Comparison of ENCODE assay signal across 8 cellular contexts in the genomic region with DNA sequence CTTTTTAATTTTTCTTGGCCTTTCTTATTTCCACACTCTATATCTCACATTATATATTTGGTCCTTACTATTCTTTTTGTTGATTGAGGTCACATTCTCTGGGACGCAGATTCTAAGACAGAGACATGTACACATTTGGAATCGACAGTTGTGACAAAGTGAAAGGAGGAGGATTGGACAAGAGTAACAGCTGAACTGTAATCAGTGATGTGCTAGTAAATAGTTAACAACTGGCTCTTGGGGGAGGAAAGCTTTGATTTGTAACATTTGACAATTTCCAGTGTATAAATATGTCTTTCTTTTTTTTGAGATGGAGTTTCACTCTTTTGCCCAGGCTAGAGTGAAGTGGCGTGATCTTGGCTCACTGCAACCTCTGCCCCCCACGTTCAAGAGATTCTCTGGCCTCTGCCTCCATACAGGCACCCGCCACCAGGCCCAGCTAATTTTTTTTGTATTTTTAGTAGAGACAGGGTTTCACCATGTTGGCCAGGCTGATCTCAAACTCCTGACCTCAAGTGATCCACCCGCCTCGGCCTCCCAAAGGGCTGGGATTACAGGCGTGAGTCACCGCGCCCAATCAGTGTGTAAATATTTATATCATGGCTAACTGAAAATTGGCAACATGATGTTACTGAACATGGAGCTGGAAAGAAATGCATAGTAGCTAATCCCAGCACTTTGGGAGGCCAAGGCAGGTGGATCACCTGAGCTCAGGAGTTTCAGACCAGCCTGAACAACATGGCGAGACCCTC. TPM values are rescaled to one million over a fixed set of nuclear protein-coding genes. Genes with fewer than 3 reads are reported as not detected.
A peak's percentile ranks its signal among the peaks of the same experiment; 100 is the strongest.
DNase-seq lines count a peak whose midpoint lies in the region; ATAC-seq and TF ChIP-seq lines count a peak whose summit lies in the region.
"Not testable (repeated sequence)": the region's sequence is repeated elsewhere in the genome, so short reads cannot be mapped to it uniquely, and the experiment has no call there.

No MANE protein-coding gene starts in this region.

- peak overlapping the region; percentile 97; the same call in 2 of the 3 replicates for H2BK15ac ChIP-seq in IMR-90 (ENCODE audit: low read depth, low read length)

- not testable (repeated sequence) for H3K9me3 Mint-ChIP-seq in osteocyte (ENCODE audit: unreplicated experiment)

- H3K4me3 ChIP-seq in IMR-90 (ENCODE audit: insufficient read depth, low read depth, low read length); SJSA1; brain microvascular endothelial cell (ENCODE audit: low read depth, low read length); vagina: not testable (repeated sequence)

- CTCF ChIA-PET in IMR-90 (lab: Yijun Ruan, JAX) = interaction anchor here (0.6 to 0.8 kb wide), 2 partner anchors 91 to 203 kb away, joined by 3 to 6 read pairs; no protein-coding TSS in a partner anchor

- not testable (repeated sequence) for H3K4me1 ChIP-seq in IMR-90 (ENCODE audit: control insufficient read depth, insufficient read depth, low read length)
- H3K4me1 ChIP-seq in SJSA1 (replicated peaks) = peaks cover 11% of the 10 kb centered on the region
- H3K4me1 ChIP-seq in vagina = peaks cover 17% of the 10 kb centered on the region

- H4K91ac ChIP-seq in IMR-90 (ENCODE audit: insufficient read depth, low read depth, low read length) = peak overlapping the region; percentile 74

- TF ChIP-seq CTCF in IMR-90 (conservative IDR thresholded peaks at IDR 0.05; ENCODE audit: low read depth, low read length); brain microvascular endothelial cell (IDR thresholded peaks at IDR 0.05; ENCODE audit: low read depth, low read length, missing control alignments); osteocyte (IDR thresholded peaks at IDR 0.05); vagina (IDR thresholded peaks at IDR 0.05): not testable (repeated sequence)

- H3K9me3 ChIP-seq in IMR-90 (ENCODE audit: control insufficient read depth, insufficient read depth, low read length); SJSA1 (replicated peaks); vagina: not testable (repeated sequence)

- H3K27ac Mint-ChIP-seq in osteocyte (ENCODE audit: unreplicated experiment) = not testable (repeated sequence)

- H3K4me2 ChIP-seq in IMR-90 (ENCODE audit: low read depth, low read length) = peak overlapping the region; percentile 9; the same call in 1 of the 2 replicates

- H3K36me3 ChIP-seq in IMR-90 (ENCODE audit: control insufficient read depth, insufficient read depth, low read length); SJSA1; brain microvascular endothelial cell (replicated peaks); vagina: not testable (repeated sequence)

- H3K79me1 ChIP-seq in IMR-90 (ENCODE audit: low read depth in 1 of 2, low read length in 2 of 2) = not testable (repeated sequence)

- not testable (repeated sequence) for H3K27me3 ChIP-seq in IMR-90 (ENCODE audit: control insufficient read depth, insufficient read depth, low read length); SJSA1 (replicated peaks); brain microvascular endothelial cell (replicated peaks); vagina

- ATAC-seq in IMR-90 (ENCODE audit: low read depth) = peak; percentile 83

- H3K56ac ChIP-seq in IMR-90 (ENCODE audit: extremely low read depth, insufficient read depth, low read length) = peak overlapping the region; percentile 54; the same call in 1 of the 2 replicates

- peak overlapping the region; percentile 98 for H3K14ac ChIP-seq in IMR-90 (replicated peaks; ENCODE audit: low read depth, low read length)

- H3K36me3 Mint-ChIP-seq in osteocyte (ENCODE audit: unreplicated experiment) = not testable (repeated sequence)

- H3K27ac ChIP-seq in IMR-90 (ENCODE audit: insufficient read depth, low read length) (peak overlapping the region; percentile 93), SJSA1 (peak overlapping the region; percentile 60), brain microvascular endothelial cell (peak overlapping the region; percentile 51), vagina (peak overlapping the region; percentile 37)

- not testable (repeated sequence) for H3K4me1 Mint-ChIP-seq in osteocyte (ENCODE audit: unreplicated experiment)

- peak overlapping the region; percentile 99 for H2AK5ac ChIP-seq in IMR-90 (ENCODE audit: low read depth, low read length)

- not testable (repeated sequence) for H3K27me3 Mint-ChIP-seq in osteocyte (ENCODE audit: unreplicated experiment)

- DNase-seq in EH (ENCODE audit: low read depth) (peak; percentile 62), IMR-90 (peak; percentile 81), SJSA1 (ENCODE audit: low read depth in 1 of 2, low spot score in 2 of 2) (peak; percentile 71 to 76), brain microvascular endothelial cell (peak; percentile 73), fibroblast of gingiva (ENCODE audit: low read depth) (peak; percentile 83), iris pigment epithelial cell (ENCODE audit: low read depth) (peak; percentile 86), osteocyte (ENCODE audit: extremely low spot score, unreplicated experiment) (peak; percentile 38)
- not testable (repeated sequence) for DNase-seq in vagina (ENCODE audit: extremely low spot score in 2 of 2)

- H3K9me1 ChIP-seq in IMR-90 (ENCODE audit: insufficient read depth, low read length) = not testable (repeated sequence)

- peak overlapping the region; percentile 99 for H2BK20ac ChIP-seq in IMR-90 (ENCODE audit: low read depth, low read length)

- BruUV-seq in IMR-90 (replicated peaks; lab: Mats Ljungman, UMichigan) = not testable (repeated sequence)

- H2BK120ac ChIP-seq in IMR-90 (ENCODE audit: low read depth, low read length) = peak overlapping the region; percentile 95

- H4K8ac ChIP-seq in IMR-90 (ENCODE audit: low read depth in 2 of 2, low read length in 2 of 2) = peak overlapping the region; percentile 38 to 90

- H3K23ac ChIP-seq in IMR-90 (ENCODE audit: low read depth, low read length) = peak overlapping the region; percentile 84; the same call in 1 of the 2 replicates

- dilution Hi-C loops in IMR-90 (cut with HindIII; ENCODE audit: low sequenced_read_pairs, unreplicated experiment) = not testable (repeated sequence)

- H2BK5ac ChIP-seq in IMR-90 (ENCODE audit: low read depth, low read length, poor library complexity, severe bottlenecking) = peak overlapping the region; percentile 92

- peak overlapping the region; percentile 62; the same call in 1 of the 2 replicates for H4K5ac ChIP-seq in IMR-90 (ENCODE audit: low read depth, low read length)

- not testable (repeated sequence) for H3K4me3 Mint-ChIP-seq in osteocyte (ENCODE audit: unreplicated experiment)

- H3K4ac ChIP-seq in IMR-90 (ENCODE audit: low read depth, low read length) = peak overlapping the region; percentile 88

- POLR2A ChIA-PET in IMR-90 (lab: Charles Lee; ENCODE audit: unreplicated experiment) = interaction anchor here (1.4 kb wide), 1 partner anchor 91 kb away, joined by 3 read pairs; no protein-coding TSS in a partner anchor

- TF ChIP-seq POLR2A in IMR-90 (IDR thresholded peaks at IDR 0.05; ENCODE audit: low read depth, low read length); vagina (IDR thresholded peaks at IDR 0.05): not testable (repeated sequence)

- H2AFZ ChIP-seq in IMR-90 (replicated peaks; ENCODE audit: low read length, poor library complexity) = not testable (repeated sequence)

- peak overlapping the region; percentile 44 for H2AK9ac ChIP-seq in IMR-90 (replicated peaks; ENCODE audit: low read depth, low read length, poor library complexity)

- WGBS in IMR-90 (ENCODE audit: extremely low coverage in 2 of 2, insufficient read length in 1 of 2), 2 experiments = 100% methylated on average over 1 of the region's 11 CpGs; no CpG with 5 or more reads in 1 of the 2 experiments

- in situ Hi-C loops in IMR-90 (cut with MboI; ENCODE audit: low sequenced_read_pairs) = loop anchor here (10.0 kb wide), 1 partner anchor 107 kb away; no protein-coding TSS in a partner anchor
- in situ Hi-C loops in brain microvascular endothelial cell (cut with HindIII; ENCODE audit: low pct_ligation_motif_present, low sequenced_read_pairs) = not testable (repeated sequence)

- intact Hi-C loops in IMR-90 (cut with micrococcal nuclease) (loop anchor here (5.0 kb wide), 1 partner anchor 70 kb away; no protein-coding TSS in a partner anchor), vagina (cut with DNase I) (loop anchor here (10.0 kb wide), 1 partner anchor 237 kb away; no protein-coding TSS in a partner anchor)

- not testable (repeated sequence) for TF ChIP-seq RAD21 in IMR-90 (IDR thresholded peaks at IDR 0.05; ENCODE audit: low read length)

- not testable (repeated sequence) for H3K9ac ChIP-seq in IMR-90 (ENCODE audit: low read depth, low read length)

- H3K18ac ChIP-seq in IMR-90 (ENCODE audit: low read depth, low read length) = peak overlapping the region; percentile 94

- not testable (repeated sequence) for H4K20me1 ChIP-seq in IMR-90 (ENCODE audit: insufficient read depth, low read length)

TF ChIP-seq in IMR-90, 13 proteins besides CTCF, POLR2A, EP300 and RAD21:
- TF ChIP-seq FOS (IDR thresholded peaks at IDR 0.05; ENCODE audit: low read depth, low read length) = peak; percentile 52; the same call in 1 of the 2 replicates
TF ChIP-seq in IMR-90: peak in this region for 1; not testable (repeated sequence) for 12.

RNA-seq across cellular contexts. Expression of a gene that starts 28.7 kb away (rescaled TPM):
- 163 and 183 TPM in 2 replicates for total RNA-seq in IMR-90 (2012; rRNA removed)
- 111 and 126 TPM in 2 replicates for polyA plus RNA-seq in IMR-90 (2012; rRNA removed)
- 25.4 and 30.9 TPM in 2 replicates for polyA plus RNA-seq in IMR-90 (2012; cell fraction: cytosol; rRNA removed)
- polyA plus RNA-seq in IMR-90 (2012; cell fraction: nucleus; rRNA removed; ENCODE audit: low replicate concordance) = 79.3 and 765 TPM in 2 replicates
- total RNA-seq in SJSA1 (2014; rRNA removed; shearing (Covaris generic)) = 156 and 199 TPM in 2 replicates
- 96.6 and 98.5 TPM in 2 replicates for total RNA-seq in osteocyte
- 99.2 TPM for total RNA-seq in vagina

Comparison
In these comparisons a context has a peak if more than half of its experiments do, and no peak if none do; other contexts are left out.
1. H3K27ac ChIP-seq: peak in every context shown above with its lines; median percentile 93 in IMR-90; 60 in SJSA1; 51 in brain microvascular endothelial cell; 37 in vagina.